Comparison of ENCODE assay signal across 8 cellular contexts in the genomic region with DNA sequence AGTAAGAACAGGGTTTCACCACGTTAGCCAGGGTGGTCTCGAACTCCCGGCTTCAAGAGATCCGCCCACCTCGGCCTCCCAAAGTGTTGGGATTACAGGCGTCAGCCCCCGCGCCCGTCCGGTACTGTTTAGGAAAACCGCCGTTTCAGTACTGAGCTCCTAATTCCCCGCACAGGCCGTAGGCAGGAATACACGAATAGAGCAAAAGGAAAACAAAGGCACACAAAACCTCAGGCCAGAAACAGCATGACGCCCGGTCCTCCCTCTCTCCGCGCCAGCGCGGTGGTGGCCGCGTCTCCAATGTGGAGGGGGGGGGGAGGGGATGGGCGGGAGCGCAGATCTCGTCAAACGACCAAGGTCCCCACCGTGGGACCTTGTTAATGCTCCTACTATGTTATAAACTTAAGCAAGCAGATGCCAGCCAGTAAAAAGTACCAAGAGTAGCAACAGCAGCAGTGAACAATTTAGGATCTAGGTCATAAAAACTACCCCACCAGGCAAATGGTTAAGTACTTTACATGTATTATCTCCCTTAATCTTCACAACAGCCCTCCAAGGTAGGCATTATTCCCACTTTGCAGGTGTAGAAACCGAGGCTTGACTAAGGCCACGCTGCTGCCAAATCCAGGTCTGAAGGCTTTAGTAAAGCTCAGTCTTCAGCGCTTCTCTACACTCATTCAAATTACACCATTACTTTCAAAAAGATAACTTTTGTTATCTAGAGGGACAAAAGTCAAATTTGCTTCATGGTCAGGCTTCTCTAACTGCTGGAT. TPM values are rescaled to one million over a fixed set of nuclear protein-coding genes. Genes with fewer than 3 reads are reported as not detected.
DNase-seq lines count a peak whose midpoint lies in the region; ATAC-seq, FAIRE-seq and TF ChIP-seq lines count a peak whose summit lies in the region.

No MANE protein-coding gene starts in this region.

- H3K4me3 ChIP-seq in A673 (ENCODE audit: low read depth, low read length, poor library complexity, severe bottlenecking): peak overlapping the region; percentile 91
- H3K4me3 ChIP-seq in effector memory CD4-positive, alpha-beta T cell (ENCODE audit: insufficient read depth, low read depth, low read length, poor library complexity, severe bottlenecking): peak overlapping the region; percentile 75

- DNase-seq in A673 (ENCODE audit: low spot score) (peak; percentile 86), GM19239 (ENCODE audit: insufficient read length, low spot score) (no peak), NCI-H2227 (lab: John Stamatoyannopoulos, UW; ENCODE audit: unreplicated experiment) (peak; percentile 76), lung microvascular endothelial cell (ENCODE audit: low read depth in 2 of 2) (peak; percentile 67 to 82), MV-4-11 (lab: John Stamatoyannopoulos, UW) (no peak)
- DNase-seq in activated CD4-positive, alpha-beta memory T cell treated with anti-CD3 and anti-CD28 coated beads, Interleukin-2, amount 10 ng/mL, durations not matched to agents 7 days and 5 days: peak; percentile 55
- DNase-seq in effector memory CD4-positive, alpha-beta T cell: peak; percentile 9 to 45 (median 20)
- DNase-seq in stimulated activated naive B cell treated with anti-CD40 and anti-IgM and Interleukin-4, amounts not matched to agents 10 μg/mL and 1 μg/mL and 100 μg/mL, for 72 hours: no peak

- peaks cover 36% of the 10 kb centered on the region for H3K36me3 Mint-ChIP-seq in activated CD4-positive, alpha-beta memory T cell treated with anti-CD3 and anti-CD28 coated beads, Interleukin-2, amount 10 ng/mL, durations not matched to agents 7 days and 5 days (ENCODE audit: low read depth)
- H3K36me3 Mint-ChIP-seq in stimulated activated naive B cell treated with anti-CD40 and anti-IgM and Interleukin-4, amounts not matched to agents 10 μg/mL and 1 μg/mL and 100 μg/mL, for 72 hours: peaks cover 7 to 16% of the 10 kb centered on the region in 2 donors

- H3K27me3 ChIP-seq in A673 (replicated peaks; ENCODE audit: insufficient read depth, low read depth, low read length, poor library complexity): no peaks in the 10 kb centered on the region
- H3K27me3 ChIP-seq in effector memory CD4-positive, alpha-beta T cell (replicated peaks; ENCODE audit: control insufficient read depth, insufficient read depth, low read length, poor library complexity, severe bottlenecking): no peaks in the 10 kb centered on the region

- TF ChIP-seq CTCF in A673 (conservative IDR thresholded peaks at IDR 0.05; ENCODE audit: low read depth, low read length): no peak

- BruUV-seq in A673 (replicated peaks; lab: Mats Ljungman, UMichigan): TSS peak; percentile 84

- peaks cover 61% of the 10 kb centered on the region for H3K4me1 Mint-ChIP-seq in activated CD4-positive, alpha-beta memory T cell treated with anti-CD3 and anti-CD28 coated beads, Interleukin-2, amount 10 ng/mL, durations not matched to agents 7 days and 5 days
- H3K4me1 Mint-ChIP-seq in stimulated activated naive B cell treated with anti-CD40 and anti-IgM and Interleukin-4, amounts not matched to agents 10 μg/mL and 1 μg/mL and 100 μg/mL, for 72 hours: peaks cover 45 to 71% of the 10 kb centered on the region in 2 donors

- ATAC-seq in stimulated activated naive B cell treated with anti-CD40 and anti-IgM and Interleukin-4, amounts not matched to agents 10 μg/mL and 1 μg/mL and 100 μg/mL, for 72 hours (replicated peaks): peak; percentile 31 to 47

- H3K4me1 ChIP-seq in A673 (ENCODE audit: insufficient read depth, low read length, poor library complexity, severe bottlenecking): peaks cover 23% of the 10 kb centered on the region
- peaks cover 40% of the 10 kb centered on the region for H3K4me1 ChIP-seq in effector memory CD4-positive, alpha-beta T cell (ENCODE audit: control insufficient read depth, insufficient read depth, low read length, poor library complexity, severe bottlenecking)

- no peaks in the 10 kb centered on the region for H3K36me3 ChIP-seq in A673 (ENCODE audit: insufficient read depth, low read length, poor library complexity, severe bottlenecking)
- no peaks in the 10 kb centered on the region for H3K36me3 ChIP-seq in effector memory CD4-positive, alpha-beta T cell (ENCODE audit: control insufficient read depth, insufficient read depth, low read length)

- POLR2A ChIA-PET in A673 (lab: Charles Lee; ENCODE audit: low non-redundant PET): interaction anchor here (0.6 to 0.7 kb wide), 4 partner anchors 12 to 146 kb away, joined by 3 to 6 read pairs (median 4); no protein-coding TSS in a partner anchor
- POLR2A ChIA-PET in activated CD4-positive, alpha-beta memory T cell treated with anti-CD3 and anti-CD28 coated beads, Interleukin-2, amount 10 ng/mL, durations not matched to agents 7 days and 5 days (lab: Charles Lee): interaction anchor here (0.6 to 3.8 kb wide), 12 partner anchors 10 to 531 kb away, joined by 3 to 51 read pairs (median 4); a partner anchor contains a TSS

- H3K9me3 Mint-ChIP-seq in activated CD4-positive, alpha-beta memory T cell treated with anti-CD3 and anti-CD28 coated beads, Interleukin-2, amount 10 ng/mL, durations not matched to agents 7 days and 5 days: no peaks in the 10 kb centered on the region
- no peaks in the 10 kb centered on the region for H3K9me3 Mint-ChIP-seq in stimulated activated naive B cell treated with anti-CD40 and anti-IgM and Interleukin-4, amounts not matched to agents 10 μg/mL and 1 μg/mL and 100 μg/mL, for 72 hours

- H3K4me3 Mint-ChIP-seq in activated CD4-positive, alpha-beta memory T cell treated with anti-CD3 and anti-CD28 coated beads, Interleukin-2, amount 10 ng/mL, durations not matched to agents 7 days and 5 days: peak overlapping the region; percentile 94
- H3K4me3 Mint-ChIP-seq in stimulated activated naive B cell treated with anti-CD40 and anti-IgM and Interleukin-4, amounts not matched to agents 10 μg/mL and 1 μg/mL and 100 μg/mL, for 72 hours: peak overlapping the region; percentile 89 to 91

- H3K27ac ChIP-seq in A673 (ENCODE audit: low read depth, low read length, poor library complexity, severe bottlenecking): peak overlapping the region; percentile 98
- H3K27ac ChIP-seq in effector memory CD4-positive, alpha-beta T cell (ENCODE audit: insufficient read depth, low read length, poor library complexity, severe bottlenecking): peak overlapping the region; percentile 95

- intact Hi-C loops in A673 (cut with micrococcal nuclease; ENCODE audit: unreplicated experiment): loop anchor here (5.0 kb wide), 1 partner anchor 51 kb away; a partner anchor contains a TSS

- FAIRE-seq in GM19239 (lab: Jason Lieb, UNC): peak; percentile 58

- H3K27me3 Mint-ChIP-seq in activated CD4-positive, alpha-beta memory T cell treated with anti-CD3 and anti-CD28 coated beads, Interleukin-2, amount 10 ng/mL, durations not matched to agents 7 days and 5 days: no peaks in the 10 kb centered on the region
- H3K27me3 Mint-ChIP-seq in stimulated activated naive B cell treated with anti-CD40 and anti-IgM and Interleukin-4, amounts not matched to agents 10 μg/mL and 1 μg/mL and 100 μg/mL, for 72 hours: no peaks in the 10 kb centered on the region

- H3K27ac Mint-ChIP-seq in activated CD4-positive, alpha-beta memory T cell treated with anti-CD3 and anti-CD28 coated beads, Interleukin-2, amount 10 ng/mL, durations not matched to agents 7 days and 5 days: peak overlapping the region; percentile 98
- H3K27ac Mint-ChIP-seq in stimulated activated naive B cell treated with anti-CD40 and anti-IgM and Interleukin-4, amounts not matched to agents 10 μg/mL and 1 μg/mL and 100 μg/mL, for 72 hours: peak overlapping the region; percentile 94

- CTCF ChIA-PET in A673 (lab: Charles Lee): interaction anchor here (1.0 kb wide), 1 partner anchor 49 kb away, joined by 6 read pairs; no protein-coding TSS in a partner anchor
- CTCF ChIA-PET in activated CD4-positive, alpha-beta memory T cell treated with anti-CD3 and anti-CD28 coated beads, Interleukin-2, amount 10 ng/mL, durations not matched to agents 7 days and 5 days (lab: Charles Lee): interaction anchor here (0.6 to 1.0 kb wide), 2 partner anchors 12 to 49 kb away, joined by 4 to 5 read pairs; no protein-coding TSS in a partner anchor

- no peaks in the 10 kb centered on the region for H3K9me3 ChIP-seq in A673 (ENCODE audit: low read depth, low read length, poor library complexity, severe bottlenecking)
- no peaks in the 10 kb centered on the region for H3K9me3 ChIP-seq in effector memory CD4-positive, alpha-beta T cell (ENCODE audit: control insufficient read depth, low read length)

RNA-seq across cellular contexts. Expression of a gene that starts 0.7 kb away (rescaled TPM):
- total RNA-seq in A673 (2021) (165 and 171 TPM in 2 replicates), lung microvascular endothelial cell (56.9 and 66.5 TPM in 2 replicates)
- 100 to 1,000 TPM; 377 to 398 TPM for total RNA-seq in activated CD4-positive, alpha-beta memory T cell treated with anti-CD3 and anti-CD28 coated beads, Interleukin-2, amount 10 ng/mL, durations not matched to agents 7 days and 5 days

RNA-seq across cellular contexts. Expression of a gene that starts 41.1 kb away (rescaled TPM):
- 3.2 and 3.5 TPM in 2 replicates for total RNA-seq in A673 (2021)
- not detected for total RNA-seq in activated CD4-positive, alpha-beta memory T cell treated with anti-CD3 and anti-CD28 coated beads, Interleukin-2, amount 10 ng/mL, durations not matched to agents 7 days and 5 days
- under 0.01 TPM in 1 of 2 replicates, not detected in the other for total RNA-seq in lung microvascular endothelial cell

RNA-seq across cellular contexts. Expression of a gene that starts 50.2 kb away (rescaled TPM):
- 84.5 and 104 TPM in 2 replicates for total RNA-seq in A673 (2021)
- 100 to 1,000 TPM; 118 to 122 TPM for total RNA-seq in activated CD4-positive, alpha-beta memory T cell treated with anti-CD3 and anti-CD28 coated beads, Interleukin-2, amount 10 ng/mL, durations not matched to agents 7 days and 5 days
- total RNA-seq in lung microvascular endothelial cell: 25.9 and 43.3 TPM in 2 replicates

Comparison
In these comparisons a context has a peak if more than half of its experiments do, and no peak if none do; other contexts are left out.
1. DNase-seq: peak in A673 (single experiment), NCI-H2227 (single experiment), activated CD4-positive, alpha-beta memory T cell treated with anti-CD3 and anti-CD28 coated beads, Interleukin-2, amount 10 ng/mL, durations not matched to agents 7 days and 5 days (single experiment), effector memory CD4-positive, alpha-beta T cell (3 of 3) and lung microvascular endothelial cell (2 of 2); none in GM19239 (single experiment), stimulated activated naive B cell treated with anti-CD40 and anti-IgM and Interleukin-4, amounts not matched to agents 10 μg/mL and 1 μg/mL and 100 μg/mL, for 72 hours (single experiment) and MV-4-11 (single experiment).